In genomic region chr3:131026321-131027151, GRCh38 we compare ENCODE assay signal across 8 cellular contexts. TPM values are rescaled to one million over a fixed set of nuclear protein-coding genes. Genes with fewer than 3 reads are reported as not detected.
DNase-seq lines count a peak whose midpoint lies in the region; ATAC-seq and TF ChIP-seq lines count a peak whose summit lies in the region.

A gene with protein sequence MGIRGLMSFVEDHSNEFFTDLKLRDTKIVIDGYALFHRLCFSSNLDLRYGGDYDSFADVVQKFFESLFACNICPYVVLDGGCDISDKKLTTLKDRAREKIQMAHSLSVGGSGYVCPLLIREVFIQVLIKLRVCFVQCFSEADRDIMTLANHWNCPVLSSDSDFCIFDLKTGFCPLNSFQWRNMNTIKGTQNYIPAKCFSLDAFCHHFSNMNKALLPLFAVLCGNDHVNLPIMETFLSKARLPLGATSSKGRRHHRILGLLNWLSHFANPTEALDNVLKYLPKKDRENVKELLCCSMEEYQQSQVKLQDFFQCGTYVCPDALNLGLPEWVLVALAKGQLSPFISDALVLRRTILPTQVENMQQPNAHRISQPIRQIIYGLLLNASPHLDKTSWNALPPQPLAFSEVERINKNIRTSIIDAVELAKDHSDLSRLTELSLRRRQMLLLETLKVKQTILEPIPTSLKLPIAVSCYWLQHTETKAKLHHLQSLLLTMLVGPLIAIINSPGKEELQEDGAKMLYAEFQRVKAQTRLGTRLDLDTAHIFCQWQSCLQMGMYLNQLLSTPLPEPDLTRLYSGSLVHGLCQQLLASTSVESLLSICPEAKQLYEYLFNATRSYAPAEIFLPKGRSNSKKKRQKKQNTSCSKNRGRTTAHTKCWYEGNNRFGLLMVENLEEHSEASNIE (minus strand): TSS chr3:131026825. CDS start chr3:131025306, 1,519 bp downstream.
A gene with protein sequence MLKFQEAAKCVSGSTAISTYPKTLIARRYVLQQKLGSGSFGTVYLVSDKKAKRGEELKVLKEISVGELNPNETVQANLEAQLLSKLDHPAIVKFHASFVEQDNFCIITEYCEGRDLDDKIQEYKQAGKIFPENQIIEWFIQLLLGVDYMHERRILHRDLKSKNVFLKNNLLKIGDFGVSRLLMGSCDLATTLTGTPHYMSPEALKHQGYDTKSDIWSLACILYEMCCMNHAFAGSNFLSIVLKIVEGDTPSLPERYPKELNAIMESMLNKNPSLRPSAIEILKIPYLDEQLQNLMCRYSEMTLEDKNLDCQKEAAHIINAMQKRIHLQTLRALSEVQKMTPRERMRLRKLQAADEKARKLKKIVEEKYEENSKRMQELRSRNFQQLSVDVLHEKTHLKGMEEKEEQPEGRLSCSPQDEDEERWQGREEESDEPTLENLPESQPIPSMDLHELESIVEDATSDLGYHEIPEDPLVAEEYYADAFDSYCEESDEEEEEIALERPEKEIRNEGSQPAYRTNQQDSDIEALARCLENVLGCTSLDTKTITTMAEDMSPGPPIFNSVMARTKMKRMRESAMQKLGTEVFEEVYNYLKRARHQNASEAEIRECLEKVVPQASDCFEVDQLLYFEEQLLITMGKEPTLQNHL (plus strand): TSS chr3:131026877. CDS start chr3:131029709, 2,832 bp downstream.

- H3K27me3 ChIP-seq in BJ (ENCODE audit: control insufficient read depth, insufficient read depth, low read length), result no peaks in the 10 kb centered on the region

- peak within 1 kb of the TSS; percentile 80 to 85 for H3K27ac ChIP-seq in coronary artery

- H3K4me3 ChIP-seq in BJ (ENCODE audit: low read depth, low read length) (peak within 1 kb of the TSS; percentile 76), coronary artery (peak within 1 kb of the TSS; percentile 81)

- TF ChIP-seq CTCF in BJ (IDR thresholded peaks at IDR 0.05; ENCODE audit: insufficient read depth, low read depth, low read length) (no peak), coronary artery (IDR thresholded peaks at IDR 0.05) (no peak)

- DNase-seq in BJ (ENCODE audit: low read depth) (peak; percentile 39), GM19240 (ENCODE audit: insufficient read length, low spot score) (peak; percentile 68), NCI-H524 (lab: John Stamatoyannopoulos, UW) (peak; percentile 88 to 90), coronary artery (ENCODE audit: low spot score) (peak; percentile 91), left lobe of liver (ENCODE audit: low spot score) (peak; percentile 92)
- DNase-seq in activated CD4-positive, alpha-beta T cell treated with anti-CD3 and anti-CD28 coated beads for 48 hours, result peak; percentile 93
- DNase-seq in stimulated activated CD4-positive, alpha-beta T cell treated with anti-CD3 and anti-CD28 coated beads, Interleukin-2, amount 100 ng/mL, for 4 hours (ENCODE audit: low read depth), result peak; percentile 83

- no peaks in the 10 kb centered on the region for H3K36me3 ChIP-seq in BJ (ENCODE audit: control insufficient read depth, insufficient read depth, low read length)

- CTCF ChIA-PET in BJ (lab: Yijun Ruan, JAX), result interaction anchor here (0.6 to 1.3 kb wide), 2 partner anchors 192 to 767 kb away, joined by 4 read pairs; no protein-coding TSS in a partner anchor

- peak; percentile 93 for ATAC-seq in HG03457 (IDR thresholded peaks at IDR 0.05; ENCODE audit: unreplicated experiment)
- ATAC-seq in left lobe of liver, result peak; percentile 98

- POLR2A ChIA-PET in BJ (lab: Charles Lee), result interaction anchor here (0.6 kb wide), 1 partner anchor 19 kb away, joined by 4 read pairs; no protein-coding TSS in a partner anchor

RNA-seq across cellular contexts. Expression of the first gene that starts in this region (rescaled TPM):
- 4.5 and 5.7 TPM in 2 replicates for polyA plus RNA-seq in BJ (2011; rRNA removed)
- polyA minus RNA-seq in BJ (2011; rRNA and poly(A)+ RNA removed), result 6.0 and 6.3 TPM in 2 replicates
- total RNA-seq in left lobe of liver, result 4.5 TPM

RNA-seq across cellular contexts. Expression of the second gene that starts in this region (rescaled TPM):
- 2.6 and 5.9 TPM in 2 replicates for polyA plus RNA-seq in BJ (2011; rRNA removed)
- 2.9 and 3.7 TPM in 2 replicates for polyA minus RNA-seq in BJ (2011; rRNA and poly(A)+ RNA removed)
- 0.48 TPM for total RNA-seq in left lobe of liver

Comparison
In these comparisons a context has a peak if more than half of its experiments do, and no peak if none do; other contexts are left out.
1. Peak in every context shown above with its lines: DNase-seq, ATAC-seq, H3K4me3 ChIP-seq and H3K27ac ChIP-seq.
2. DNase-seq: peak in every context shown above with its lines; median percentile 93 in activated CD4-positive, alpha-beta T cell treated with anti-CD3 and anti-CD28 coated beads for 48 hours; 92 in left lobe of liver; 91 in coronary artery; 89 in NCI-H524; 83 in stimulated activated CD4-positive, alpha-beta T cell treated with anti-CD3 and anti-CD28 coated beads, Interleukin-2, amount 100 ng/mL, for 4 hours; 68 in GM19240; 39 in BJ.